In the genomic region with DNA sequence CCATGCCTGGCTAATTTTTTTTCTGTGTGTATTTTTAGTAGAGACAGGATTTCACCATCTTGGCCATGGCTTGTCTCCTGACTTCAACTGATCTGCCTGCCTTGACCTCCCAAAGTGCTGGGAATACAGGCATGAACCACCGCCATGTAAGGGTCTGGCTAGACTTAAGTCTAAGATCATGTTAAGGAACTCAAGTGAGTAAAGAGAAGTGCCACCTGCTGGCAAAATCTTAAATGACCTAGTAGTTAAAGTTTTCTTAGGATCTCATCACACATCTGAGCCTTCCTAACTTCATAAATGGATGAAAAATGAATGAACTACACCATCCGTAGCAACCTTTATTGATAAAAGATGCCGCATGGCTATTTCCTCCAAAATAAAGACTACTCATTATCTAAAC, we compare ENCODE assay signal across 9 cellular contexts. TPM values are rescaled to one million over a fixed set of nuclear protein-coding genes. Genes with fewer than 3 reads are reported as not detected.
DNase-seq lines count a peak whose midpoint lies in the region; ATAC-seq and TF ChIP-seq lines count a peak whose summit lies in the region.
"Had no signal": no experiment of that assay in that cellular context is flagged by ENCODE, and none has a peak within 500 bp of the region (broad histone marks: within the 10 kb centered on the region; RNA-seq: fewer than 3 reads in every experiment).

No MANE protein-coding gene starts in this region.

- TF ChIP-seq CTCF in CD8-positive, alpha-beta T cell (IDR thresholded peaks at IDR 0.05), result peak; percentile 28
- peak; percentile 68 for TF ChIP-seq CTCF in Panc1 (IDR thresholded peaks at IDR 0.05)

- peak; percentile 48 for ATAC-seq in CD8-positive, alpha-beta T cell
- peak; percentile 63 for ATAC-seq in GM21526 (IDR thresholded peaks at IDR 0.05; ENCODE audit: low FRiP score, unreplicated experiment)
- peak; percentile 56 for ATAC-seq in Panc1
- ATAC-seq in GM19467 (IDR thresholded peaks at IDR 0.05; ENCODE audit: unreplicated experiment), result no peak
- no peak for ATAC-seq in GM19452 (IDR thresholded peaks at IDR 0.05; ENCODE audit: unreplicated experiment)

- peaks cover 9% of the 10 kb centered on the region for H3K27me3 Mint-ChIP-seq in CD8-positive, alpha-beta T cell (ENCODE audit: low read depth)
- peaks cover 16% of the 10 kb centered on the region for H3K27me3 Mint-ChIP-seq in activated T-cell treated with anti-CD3 and anti-CD28 coated beads, Interleukin-2, amount 50 U/mL, for 24 hours

- H3K27ac ChIP-seq in CD8-positive, alpha-beta T cell (ENCODE audit: low read depth, low read length), result no peak overlapping the region
- H3K27ac ChIP-seq in Panc1 (ENCODE audit: low read length), result no peak overlapping the region

- H3K36me3 ChIP-seq in CD8-positive, alpha-beta T cell (ENCODE audit: insufficient read depth, low read length), result no peaks in the 10 kb centered on the region
- H3K36me3 ChIP-seq in Panc1 (ENCODE audit: control insufficient read depth, insufficient read depth, low read length), result no peaks in the 10 kb centered on the region

- POLR2A ChIA-PET in CD8-positive, alpha-beta T cell (lab: Charles Lee), result no interaction called here
- POLR2A ChIA-PET in Panc1 (lab: Charles Lee), result no interaction called here

- intact Hi-C loops in CD8-positive, alpha-beta T cell (cut with DNase I, micrococcal nuclease), result loop anchor here in 1 of 2 experiments (5.0 kb wide), 1 partner anchor 550 kb away; a partner anchor contains a TSS
- intact Hi-C loops in Panc1 (cut with micrococcal nuclease; ENCODE audit: unreplicated experiment), result loop anchor here (2.0 to 5.0 kb wide), 2 partner anchors 119 to 565 kb away; no protein-coding TSS in a partner anchor

- no peaks in the 10 kb centered on the region for H3K27me3 ChIP-seq in CD8-positive, alpha-beta T cell (ENCODE audit: insufficient read depth, low read length)
- H3K27me3 ChIP-seq in Panc1 (ENCODE audit: control insufficient read depth, insufficient read depth, low read length), result no peaks in the 10 kb centered on the region

- H3K36me3 Mint-ChIP-seq in CD8-positive, alpha-beta T cell, result no peaks in the 10 kb centered on the region
- H3K36me3 Mint-ChIP-seq in activated T-cell treated with anti-CD3 and anti-CD28 coated beads, Interleukin-2, amount 50 U/mL, for 24 hours (ENCODE audit: low read depth), result no peaks in the 10 kb centered on the region

- no peak for DNase-seq in CD8-positive, alpha-beta T cell
- DNase-seq in Panc1 (ENCODE audit: low read depth, low spot score) (no peak), foreskin melanocyte (peak; percentile 14), DMS153 (lab: John Stamatoyannopoulos, UW) (no peak)
- no peak for DNase-seq in activated T-cell treated with anti-CD3 and anti-CD28 coated beads, Interleukin-2, amount 50 U/mL, for 24 hours

- H3K4me1 Mint-ChIP-seq in CD8-positive, alpha-beta T cell (ENCODE audit: low read depth), result peaks cover 5% of the 10 kb centered on the region
- H3K4me1 Mint-ChIP-seq in activated T-cell treated with anti-CD3 and anti-CD28 coated beads, Interleukin-2, amount 50 U/mL, for 24 hours (ENCODE audit: low read depth), result peaks cover 10% of the 10 kb centered on the region

- no peaks in the 10 kb centered on the region for H3K9me3 Mint-ChIP-seq in CD8-positive, alpha-beta T cell
- H3K9me3 Mint-ChIP-seq in activated T-cell treated with anti-CD3 and anti-CD28 coated beads, Interleukin-2, amount 50 U/mL, for 24 hours, result no peaks in the 10 kb centered on the region

- in situ Hi-C loops in Panc1 (cut with HindIII; ENCODE audit: low pct_unique_long_range_greater_than_20kb, low sequenced_read_pairs), result no loop called here

- H3K27ac Mint-ChIP-seq in CD8-positive, alpha-beta T cell, result no peak overlapping the region
- H3K27ac Mint-ChIP-seq in activated T-cell treated with anti-CD3 and anti-CD28 coated beads, Interleukin-2, amount 50 U/mL, for 24 hours, result no peak overlapping the region

- CTCF ChIA-PET in CD8-positive, alpha-beta T cell (lab: Charles Lee), result interaction anchor here (0.6 kb wide), 2 partner anchors 161 to 200 kb away, joined by 3 to 4 read pairs; no protein-coding TSS in a partner anchor
- CTCF ChIA-PET in Panc1 (lab: Charles Lee), result interaction anchor here (0.7 kb wide), 1 partner anchor 118 kb away, joined by 10 read pairs; no protein-coding TSS in a partner anchor

- no peak overlapping the region for H3K4me3 ChIP-seq in CD8-positive, alpha-beta T cell (ENCODE audit: low read depth, low read length)
- no peak overlapping the region for H3K4me3 ChIP-seq in Panc1 (ENCODE audit: low read depth in 2 of 2, low read length in 2 of 2)

- H3K9me3 ChIP-seq in CD8-positive, alpha-beta T cell (ENCODE audit: low read length), result no peaks in the 10 kb centered on the region
- H3K9me3 ChIP-seq in Panc1 (ENCODE audit: control insufficient read depth, insufficient read depth, low read depth, low read length), result no peaks in the 10 kb centered on the region

- BruUV-seq in Panc1 (replicated peaks; lab: Mats Ljungman, UMichigan), result no TSS peak

- peaks cover 4% of the 10 kb centered on the region for H3K4me1 ChIP-seq in CD8-positive, alpha-beta T cell (ENCODE audit: insufficient read depth, low read length)
- peaks cover 7% of the 10 kb centered on the region for H3K4me1 ChIP-seq in Panc1 (ENCODE audit: control insufficient read depth, insufficient read depth, low read length)

- peak overlapping the region; percentile 18 for H3K4me3 Mint-ChIP-seq in CD8-positive, alpha-beta T cell
- no peak overlapping the region for H3K4me3 Mint-ChIP-seq in activated T-cell treated with anti-CD3 and anti-CD28 coated beads, Interleukin-2, amount 50 U/mL, for 24 hours

RNA-seq across cellular contexts. Expression of a gene that starts 1.7 kb away (rescaled TPM):
- total RNA-seq in CD8-positive, alpha-beta T cell, result not detected
- 2.8 TPM for total RNA-seq in Panc1 (2021; ENCODE audit: unreplicated experiment)
- polyA plus RNA-seq in Panc1 (2012; ENCODE audit: insufficient read length), result 2.3 TPM
- total RNA-seq: glomerular endothelial cell had no signal

RNA-seq across cellular contexts. Expression of a gene that starts 12.0 kb away (rescaled TPM):
- 10 to 100 TPM; 37.9 to 39.5 TPM for total RNA-seq in CD8-positive, alpha-beta T cell
- 155 TPM for total RNA-seq in Panc1 (2021; ENCODE audit: unreplicated experiment)
- 69.3 TPM for polyA plus RNA-seq in Panc1 (2012; ENCODE audit: insufficient read length)

RNA-seq across cellular contexts. Expression of a gene that starts 59.7 kb away (rescaled TPM):
- total RNA-seq in CD8-positive, alpha-beta T cell, result 1 to 10 TPM; 6.2 to 6.7 TPM
- total RNA-seq in Panc1 (2021; ENCODE audit: unreplicated experiment), result 32.4 TPM
- 12.3 TPM for polyA plus RNA-seq in Panc1 (2012; ENCODE audit: insufficient read length)

Comparison
In these comparisons a context has a peak if more than half of its experiments do, and no peak if none do; other contexts are left out.
1. ATAC-seq: peak in CD8-positive, alpha-beta T cell (single experiment), GM21526 (single experiment) and Panc1 (single experiment); none in GM19467 (single experiment) and GM19452 (single experiment).